In genomic region chr7:102493220-102493935, GRCh38 we compare ENCODE assay signal across 6 cellular contexts. TPM values are rescaled to one million over a fixed set of nuclear protein-coding genes. Genes with fewer than 3 reads are reported as not detected.
DNase-seq lines count a peak whose midpoint lies in the region; ATAC-seq and TF ChIP-seq lines count a peak whose summit lies in the region.
"Not testable (repeated sequence)": the region's sequence is repeated elsewhere in the genome, so short reads cannot be mapped to it uniquely, and the experiment has no call there.

No MANE protein-coding gene starts in this region.

- CTCF ChIA-PET in HCT116 (lab: Charles Lee): not testable (repeated sequence)

- not testable (repeated sequence) for H3K36me3 ChIP-seq in HCT116 (ENCODE audit: control insufficient read depth in 1 of 2, insufficient read depth in 2 of 2, low read length in 2 of 2)

- not testable (repeated sequence) for TF ChIP-seq CTCF in HCT116 (IDR thresholded peaks at IDR 0.05 in 2 of 3, conservative IDR thresholded peaks at IDR 0.05 in 1 of 3; ENCODE audit: borderline replicate concordance in 1 of 3, insufficient read depth in 1 of 3, low read depth in 2 of 3, low read length in 2 of 3)

- H3K27me3 Mint-ChIP-seq in stimulated activated naive B cell treated with anti-CD40 and anti-IgM and Interleukin-4, amounts not matched to agents 10 μg/mL and 1 μg/mL and 100 μg/mL, for 72 hours: not testable (repeated sequence)

- not testable (repeated sequence) for H3K9me2 ChIP-seq in HCT116 (ENCODE audit: insufficient read depth)

- not testable (repeated sequence) for TF ChIP-seq POLR2A in HCT116 (IDR thresholded peaks at IDR 0.05; ENCODE audit: borderline replicate concordance, extremely low read depth, insufficient read depth, insufficient read length)

- H3K9me3 ChIP-seq in HCT116 (ENCODE audit: control insufficient read depth in 1 of 2, insufficient read depth in 1 of 2, low read depth in 1 of 2, low read length in 2 of 2); right cardiac atrium (ENCODE audit: control insufficient read depth, low read length): not testable (repeated sequence)

- RAD21 ChIA-PET in HCT116 (lab: Charles Lee; ENCODE audit: low non-redundant PET in 1 of 2, low total read pairs in 2 of 2, uncharacterized antibody in 2 of 2, unreplicated experiment in 2 of 2): not testable (repeated sequence)

- not testable (repeated sequence) for H4K20me1 ChIP-seq in HCT116 (ENCODE audit: insufficient read depth)

- TF ChIP-seq RAD21 in HCT116 (IDR thresholded peaks at IDR 0.05; ENCODE audit: low read depth): not testable (repeated sequence)

- not testable (repeated sequence) for H3K4me1 Mint-ChIP-seq in stimulated activated naive B cell treated with anti-CD40 and anti-IgM and Interleukin-4, amounts not matched to agents 10 μg/mL and 1 μg/mL and 100 μg/mL, for 72 hours

- not testable (repeated sequence) for H3K4me3 ChIP-seq in HCT116 (replicated peaks in 1 of 2; ENCODE audit: low read depth in 1 of 2, low read length in 2 of 2); right cardiac atrium (ENCODE audit: low read length)

- not testable (repeated sequence) for H3K4me2 ChIP-seq in HCT116 (ENCODE audit: low read length)

- not testable (repeated sequence) for H3K9me3 Mint-ChIP-seq in stimulated activated naive B cell treated with anti-CD40 and anti-IgM and Interleukin-4, amounts not matched to agents 10 μg/mL and 1 μg/mL and 100 μg/mL, for 72 hours

- POLR2A ChIA-PET in HCT116 (lab: Charles Lee): not testable (repeated sequence)

- DNase-seq in HCT116 (ENCODE audit: low read depth, low spot score); stimulated activated naive B cell treated with anti-CD40 and anti-IgM and Interleukin-4, amounts not matched to agents 10 μg/mL and 1 μg/mL and 100 μg/mL, for 72 hours: not testable (repeated sequence)
- DNase-seq in activated CD8-positive, alpha-beta memory T cell treated with anti-CD3 and anti-CD28 coated beads for 24 hours: peak; percentile 58
- peak in 1 of 3 donors; percentile 48 for DNase-seq in right cardiac atrium

- WGBS in right cardiac atrium: no CpG with 5 or more reads among the region's 33 CpGs

- H3K27me3 ChIP-seq in HCT116 (ENCODE audit: insufficient read depth, low read length); right cardiac atrium (ENCODE audit: control insufficient read depth, insufficient read depth): not testable (repeated sequence)

- not testable (repeated sequence) for BruUV-seq in HCT116 (replicated peaks; lab: Mats Ljungman, UMichigan)

- H3K27ac Mint-ChIP-seq in stimulated activated naive B cell treated with anti-CD40 and anti-IgM and Interleukin-4, amounts not matched to agents 10 μg/mL and 1 μg/mL and 100 μg/mL, for 72 hours: not testable (repeated sequence)

- not testable (repeated sequence) for H3K79me2 ChIP-seq in HCT116 (ENCODE audit: insufficient read depth, low read length)

- H2AFZ ChIP-seq in HCT116 (ENCODE audit: low read depth, low read length, poor library complexity, severe bottlenecking): not testable (repeated sequence)

- intact Hi-C loops in HCT116 (cut with micrococcal nuclease); right cardiac atrium (cut with DNase I): not testable (repeated sequence)

- not testable (repeated sequence) for H3K4me1 ChIP-seq in HCT116 (ENCODE audit: control insufficient read depth in 1 of 2, insufficient read depth in 2 of 2, low read length in 2 of 2); right cardiac atrium (ENCODE audit: control insufficient read depth, insufficient read depth, low read length)

- not testable (repeated sequence) for H3K36me3 Mint-ChIP-seq in stimulated activated naive B cell treated with anti-CD40 and anti-IgM and Interleukin-4, amounts not matched to agents 10 μg/mL and 1 μg/mL and 100 μg/mL, for 72 hours

- ATAC-seq in GM18909 (IDR thresholded peaks at IDR 0.05; ENCODE audit: poor library complexity, unreplicated experiment) (peak; percentile 46), HCT116 (peak; percentile 61), HG03280 (IDR thresholded peaks at IDR 0.05; ENCODE audit: unreplicated experiment) (peak; percentile 39), right cardiac atrium (peak; percentile 77 to 81)
- ATAC-seq in stimulated activated naive B cell treated with anti-CD40 and anti-IgM and Interleukin-4, amounts not matched to agents 10 μg/mL and 1 μg/mL and 100 μg/mL, for 72 hours (replicated peaks): peak; percentile 50 to 58

- H3K9ac ChIP-seq in HCT116 (ENCODE audit: low read length): not testable (repeated sequence)

- H3K27ac ChIP-seq in HCT116 (ENCODE audit: low read depth, low read length); right cardiac atrium (ENCODE audit: low read length): not testable (repeated sequence)

- H3K4me3 Mint-ChIP-seq in stimulated activated naive B cell treated with anti-CD40 and anti-IgM and Interleukin-4, amounts not matched to agents 10 μg/mL and 1 μg/mL and 100 μg/mL, for 72 hours: not testable (repeated sequence)

RNA-seq across cellular contexts. Expression of gene POLR2J, which starts 14.7 kb away (rescaled TPM):
- 54.9 TPM for total RNA-seq in HCT116 (2021; ENCODE audit: unreplicated experiment)
- 89.9 and 111 TPM in 2 replicates for polyA plus RNA-seq in HCT116 (2012)
- total RNA-seq in right cardiac atrium: 10 to 100 TPM; 51.0 to 63.0 (median 58.8) TPM
- polyA plus RNA-seq in right cardiac atrium: 176 TPM

RNA-seq across cellular contexts. Expression of gene RASA4B, which starts 24.2 kb away (rescaled TPM):
- total RNA-seq in HCT116 (2021; ENCODE audit: unreplicated experiment) (6.0 TPM), right cardiac atrium (10 to 100 TPM in 2 of 4 donors, 1 to 10 TPM in 2; 3.8 to 12.8 (median 9.4) TPM)
- 5.8 and 6.2 TPM in 2 replicates for polyA plus RNA-seq in HCT116 (2012)
- polyA plus RNA-seq in right cardiac atrium: 5.8 TPM

RNA-seq across cellular contexts. Expression of gene LRWD1, which starts 28.6 kb away (rescaled TPM):
- total RNA-seq in HCT116 (2021; ENCODE audit: unreplicated experiment) (39.5 TPM), right cardiac atrium (10 to 100 TPM in 3 of 4 donors, 1 to 10 TPM in 1; 9.7 to 14.2 (median 11.0) TPM)
- 27.4 and 29.2 TPM in 2 replicates for polyA plus RNA-seq in HCT116 (2012)
- polyA plus RNA-seq in right cardiac atrium: 8.5 TPM

RNA-seq across cellular contexts. Expression of gene ALKBH4, which starts 28.7 kb away (rescaled TPM):
- total RNA-seq in HCT116 (2021; ENCODE audit: unreplicated experiment) (14.9 TPM), right cardiac atrium (1 to 10 TPM; 7.6 to 9.2 (median 8.3) TPM)
- polyA plus RNA-seq in HCT116 (2012): 8.1 and 10.8 TPM in 2 replicates
- polyA plus RNA-seq in right cardiac atrium: 7.3 TPM

RNA-seq across cellular contexts. Expression of gene UPK3BL2, which starts 50.1 kb away (rescaled TPM):
- 7.0 TPM for total RNA-seq in HCT116 (2021; ENCODE audit: unreplicated experiment)
- 2.7 and 4.0 TPM in 2 replicates for polyA plus RNA-seq in HCT116 (2012)
- 1 to 10 TPM; 3.4 to 8.3 (median 7.2) TPM for total RNA-seq in right cardiac atrium
- polyA plus RNA-seq in right cardiac atrium: 2.7 TPM
